Comparison of ENCODE assay signal across 22 cellular contexts in genomic region chr9:120376101-120376500, GRCh38.
A peak's percentile ranks its signal among the peaks of the same experiment; 100 is the strongest.
DNase-seq lines count a peak whose midpoint lies in the region; ATAC-seq, FAIRE-seq and TF ChIP-seq lines count a peak whose summit lies in the region.
"Had no signal": no experiment of that assay in that cellular context is flagged by ENCODE, and none has a peak within 500 bp of the region (broad histone marks: within the 10 kb centered on the region; RNA-seq: fewer than 3 reads in every experiment).

No MANE protein-coding gene starts in this region.

- POLR2A ChIA-PET in IMR-90 (lab: Charles Lee; ENCODE audit: unreplicated experiment), result no interaction called here
- POLR2A ChIA-PET in H1 (lab: Charles Lee; ENCODE audit: partially characterized antibody), result interaction anchor here (0.6 kb wide), 1 partner anchor 9 kb away, joined by 3 read pairs; no protein-coding TSS in a partner anchor

- H3K27me3 ChIP-seq in IMR-90 (ENCODE audit: control insufficient read depth, insufficient read depth, low read length) (no peaks in the 10 kb centered on the region; the same call in 1 of the 2 replicates), H1 (replicated peaks in 1 of 4; ENCODE audit: control insufficient read depth in 3 of 4, extremely low read depth in 1 of 4, insufficient read depth in 3 of 4, low read length in 3 of 4) (no peaks in the 10 kb centered on the region; a peak in 1 of 7 replicates), neuronal stem cell (ENCODE audit: control insufficient read depth in 3 of 3, insufficient read depth in 3 of 3, low read depth in 1 of 3, low read length in 3 of 3) (peaks cover 0 to 2% (median 0%) of the 10 kb centered on the region in 3 experiments)
- H3K27me3 ChIP-seq: BLaER1 had no signal

- H2AK9ac ChIP-seq in IMR-90 (replicated peaks; ENCODE audit: low read depth, low read length, poor library complexity), result no peak overlapping the region

- H3K79me1 ChIP-seq in IMR-90 (ENCODE audit: low read depth in 1 of 2, low read length in 2 of 2), result no peaks in the 10 kb centered on the region
- H3K79me1 ChIP-seq in H1 (ENCODE audit: low read depth, low read length), result no peaks in the 10 kb centered on the region
- H3K79me1 ChIP-seq in neuronal stem cell (ENCODE audit: low read depth, low read length), result no peaks in the 10 kb centered on the region

- no peak for DNase-seq in IMR-90
- DNase-seq in H1 (ENCODE audit: low read depth in 1 of 2, low spot score in 2 of 2), result no peak
- no peak for DNase-seq in neuronal stem cell (ENCODE audit: low spot score)
- no peak for DNase-seq in H54 (ENCODE audit: insufficient read length, low spot score)
- no peak for DNase-seq in stimulated activated naive CD8-positive, alpha-beta T cell treated with anti-CD3 and anti-CD28 coated beads, Interleukin-15, Interleukin-2, amounts not matched to agents 100 U/mL and 50 U/mL, for 24 hours
- DNase-seq: CD4-positive, CD25-positive, alpha-beta regulatory T cell; CD8-positive, alpha-beta T cell; DMS 273 treated with DMSO at 0.1 percent for 48 hours; DMS79; EL; GDM1; H7; HCEC 1CT had no signal

- no TSS peak for BruUV-seq in IMR-90 (replicated peaks; lab: Mats Ljungman, UMichigan)

- dilution Hi-C loops in IMR-90 (cut with HindIII; ENCODE audit: low sequenced_read_pairs, unreplicated experiment), result no loop called here

- H3K18ac ChIP-seq in IMR-90 (ENCODE audit: low read depth, low read length) (no peak overlapping the region), H1 (ENCODE audit: extremely low read depth, low read length) (no peak overlapping the region), neuronal stem cell (ENCODE audit: low read length) (no peak overlapping the region)

- H3K23me2 ChIP-seq in H1 (ENCODE audit: low read depth, low read length), result no peaks in the 10 kb centered on the region

- TF ChIP-seq RAD21 in IMR-90 (IDR thresholded peaks at IDR 0.05; ENCODE audit: low read length), result no peak
- TF ChIP-seq RAD21 in H1 (IDR thresholded peaks at IDR 0.05 in 1 of 2, conservative IDR thresholded peaks at IDR 0.05 in 1 of 2; ENCODE audit: low read depth in 2 of 2, low read length in 2 of 2), result no peak

- 97% methylated on average over 4 of the region's 7 CpGs; no CpG with 5 or more reads in 1 of the 2 experiments for WGBS in IMR-90 (ENCODE audit: extremely low coverage in 2 of 2, insufficient read length in 1 of 2), 2 experiments
- WGBS in H1 (ENCODE audit: extremely low coverage in 1 of 2, insufficient coverage in 1 of 2, insufficient read length in 1 of 2, insufficient replicate concordance in 2 of 2, low coverage in 1 of 2, low lambda C conversion rate in 2 of 2, missing lambda C conversion rate in 1 of 2), 2 experiments, result 87% methylated on average over 7 of the region's 7 CpGs; no CpG with 5 or more reads in 1 of the 2 experiments
- no CpG with 5 or more reads among the region's 7 CpGs for WGBS in neuronal stem cell (ENCODE audit: extremely low coverage in 2 of 2, insufficient read length in 2 of 2, insufficient replicate concordance in 1 of 2), 2 donors

- no peak overlapping the region for H3K56ac ChIP-seq in IMR-90 (ENCODE audit: extremely low read depth, insufficient read depth, low read length)
- no peak overlapping the region for H3K56ac ChIP-seq in H1 (replicated peaks; ENCODE audit: insufficient read length, low read depth, low read length)

- TF ChIP-seq POLR2A in IMR-90 (IDR thresholded peaks at IDR 0.05; ENCODE audit: low read depth, low read length) (no peak), H1 (IDR thresholded peaks at IDR 0.05; ENCODE audit: control extremely low read depth in 1 of 2, low read depth in 2 of 2, low read length in 2 of 2) (no peak), H54 (IDR thresholded peaks at IDR 0.05; ENCODE audit: low read depth, low read length) (no peak)

- TF ChIP-seq CTCF in IMR-90 (conservative IDR thresholded peaks at IDR 0.05; ENCODE audit: low read depth, low read length) (no peak), H1 (IDR thresholded peaks at IDR 0.05; ENCODE audit: control extremely low read depth in 1 of 3, insufficient read depth in 1 of 3, low read depth in 1 of 3, low read length in 3 of 3) (no peak)

- H3K14ac ChIP-seq in IMR-90 (replicated peaks; ENCODE audit: low read depth, low read length) (no peak overlapping the region), H1 (ENCODE audit: insufficient read length) (no peak overlapping the region), neuronal stem cell (ENCODE audit: low read length) (no peak overlapping the region)

- H2BK12ac ChIP-seq in H1 (ENCODE audit: low read depth, low read length) (no peak overlapping the region), neuronal stem cell (ENCODE audit: low read length) (no peak overlapping the region)

- H4K5ac ChIP-seq in IMR-90 (ENCODE audit: low read depth, low read length) (no peak overlapping the region), H1 (ENCODE audit: insufficient read length, low read depth, low read length) (no peak overlapping the region)

- H2BK5ac ChIP-seq in IMR-90 (ENCODE audit: low read depth, low read length, poor library complexity, severe bottlenecking) (no peak overlapping the region), H1 (ENCODE audit: low read depth, low read length) (no peak overlapping the region), neuronal stem cell (ENCODE audit: low read length) (no peak overlapping the region)

- H2AK5ac ChIP-seq in IMR-90 (ENCODE audit: low read depth, low read length) (peak overlapping the region; percentile 80; the same call in 1 of the 2 replicates), H1 (ENCODE audit: low read depth, low read length) (no peak overlapping the region), neuronal stem cell (ENCODE audit: low read depth, low read length) (no peak overlapping the region)

- H3K4me2 ChIP-seq in IMR-90 (ENCODE audit: low read depth, low read length) (no peak overlapping the region), H1 (ENCODE audit: insufficient read depth in 1 of 2, low read depth in 2 of 2, low read length in 2 of 2) (no peak overlapping the region), neuronal stem cell (ENCODE audit: insufficient read depth, low read length, poor library complexity, severe bottlenecking) (no peak overlapping the region)
- H3K4me2 ChIP-seq: BLaER1, GM23338 had no signal

- H2BK120ac ChIP-seq in IMR-90 (ENCODE audit: low read depth, low read length), result no peak overlapping the region
- H2BK120ac ChIP-seq in H1 (replicated peaks; ENCODE audit: low read depth, low read length), result no peak overlapping the region
- H2BK120ac ChIP-seq in neuronal stem cell (ENCODE audit: low read depth, low read length), result no peak overlapping the region

- H3K9ac ChIP-seq in IMR-90 (ENCODE audit: low read depth, low read length) (no peak overlapping the region), H1 (replicated peaks in 1 of 4; ENCODE audit: extremely low read depth in 1 of 4, low read depth in 3 of 4, low read length in 3 of 4) (no peak overlapping the region), neuronal stem cell (ENCODE audit: low read depth, low read length, poor library complexity) (peak overlapping the region; percentile 25)
- H3K9ac ChIP-seq: BLaER1 had no signal

- ATAC-seq in IMR-90 (ENCODE audit: low read depth), result no peak
- no peak for ATAC-seq in GM21529 (IDR thresholded peaks at IDR 0.05; ENCODE audit: unreplicated experiment)
- no peak for ATAC-seq in stimulated activated naive CD8-positive, alpha-beta T cell treated with anti-CD3 and anti-CD28 coated beads, Interleukin-15, Interleukin-2, amounts not matched to agents 100 U/mL and 50 U/mL, for 24 hours
- ATAC-seq: CD8-positive, alpha-beta T cell; GM12878; GM23338 had no signal

- no peaks in the 10 kb centered on the region for H4K20me1 ChIP-seq in IMR-90 (ENCODE audit: insufficient read depth, low read length)
- H4K20me1 ChIP-seq in H1 (replicated peaks in 1 of 2; ENCODE audit: control insufficient read depth in 1 of 2, insufficient read depth in 2 of 2, low read length in 2 of 2), result no peaks in the 10 kb centered on the region
- H4K20me1 ChIP-seq: BLaER1 had no signal

- FAIRE-seq in H1 (lab: Jason Lieb, UNC), result no peak
- no peak for FAIRE-seq in H54 (lab: Jason Lieb, UNC)
- FAIRE-seq: A204.1, D721Med, GM12878, GM19239 had no signal

- no peak overlapping the region for H3K4me3 ChIP-seq in IMR-90 (ENCODE audit: insufficient read depth, low read depth, low read length)
- H3K4me3 ChIP-seq in H1 (ENCODE audit: extremely low read depth in 1 of 4, insufficient read depth in 2 of 4, low read depth in 3 of 4, low read length in 4 of 4), result no peak overlapping the region
- H3K4me3 ChIP-seq in neuronal stem cell (ENCODE audit: low read length in 2 of 2), result no peak overlapping the region
- H3K4me3 ChIP-seq: BLaER1, GM12878, GM23338 had no signal

- in situ Hi-C loops in IMR-90 (cut with MboI; ENCODE audit: low sequenced_read_pairs), result no loop called here

- H3K79me2 ChIP-seq in H1 (ENCODE audit: control insufficient read depth in 1 of 2, insufficient read depth in 2 of 2, low read length in 2 of 2), result no peaks in the 10 kb centered on the region

- no peak for TF ChIP-seq EP300 in H1 (IDR thresholded peaks at IDR 0.05; ENCODE audit: borderline replicate concordance in 1 of 2, low read depth in 2 of 2, low read length in 2 of 2)

- H2BK20ac ChIP-seq in IMR-90 (ENCODE audit: low read depth, low read length), result no peak overlapping the region
- H2BK20ac ChIP-seq in H1 (ENCODE audit: low read length), result no peak overlapping the region

- peaks cover 6% of the 10 kb centered on the region; the same call in 1 of the 2 replicates for H3K9me1 ChIP-seq in IMR-90 (ENCODE audit: insufficient read depth, low read length)

- no peak overlapping the region for H4K91ac ChIP-seq in IMR-90 (ENCODE audit: insufficient read depth, low read depth, low read length)
- H4K91ac ChIP-seq in H1 (replicated peaks; ENCODE audit: insufficient read length, low read length), result no peak overlapping the region
- no peak overlapping the region for H4K91ac ChIP-seq in neuronal stem cell (ENCODE audit: low read depth, low read length, poor library complexity)

- H3K36me3 ChIP-seq in IMR-90 (ENCODE audit: control insufficient read depth, insufficient read depth, low read length), result no peaks in the 10 kb centered on the region
- H3K36me3 ChIP-seq in H1 (ENCODE audit: control insufficient read depth in 2 of 4, insufficient read depth in 4 of 4, low read length in 3 of 4), result no peaks in the 10 kb centered on the region; a peak in 1 of 8 replicates
- no peaks in the 10 kb centered on the region for H3K36me3 ChIP-seq in neuronal stem cell (replicated peaks in 1 of 2; ENCODE audit: control insufficient read depth in 2 of 2, insufficient read depth in 2 of 2, low read length in 2 of 2)
- H3K36me3 ChIP-seq: BLaER1 had no signal

- H3K23ac ChIP-seq in IMR-90 (ENCODE audit: low read depth, low read length), result no peak overlapping the region
- H3K23ac ChIP-seq in H1 (ENCODE audit: insufficient read length), result no peak overlapping the region
- H3K23ac ChIP-seq in neuronal stem cell (ENCODE audit: low read depth, low read length, poor library complexity), result no peak overlapping the region

- H3K4me1 ChIP-seq in IMR-90 (ENCODE audit: control insufficient read depth, insufficient read depth, low read length) (peaks cover 10% of the 10 kb centered on the region), H1 (replicated peaks in 1 of 4; ENCODE audit: control insufficient read depth in 3 of 4, insufficient read depth in 4 of 4, low read length in 3 of 4) (no peaks in the 10 kb centered on the region), neuronal stem cell (ENCODE audit: control insufficient read depth in 2 of 2, insufficient read depth in 1 of 2, low read depth in 1 of 2, low read length in 2 of 2) (no peaks in the 10 kb centered on the region)
- H3K4me1 ChIP-seq: BLaER1 had no signal

- H3K9me3 ChIP-seq in IMR-90 (ENCODE audit: control insufficient read depth, insufficient read depth, low read length) (no peaks in the 10 kb centered on the region; the same call in 1 of the 2 replicates), H1 (ENCODE audit: insufficient read depth in 2 of 2, low read depth in 1 of 2, low read length in 1 of 2) (no peaks in the 10 kb centered on the region), neuronal stem cell (replicated peaks in 1 of 2; ENCODE audit: control insufficient read depth in 2 of 2, insufficient read depth in 1 of 2, low read depth in 1 of 2, low read length in 2 of 2) (peaks cover 9 to 12% of the 10 kb centered on the region in 2 donors)

- no peak overlapping the region for H2AFZ ChIP-seq in IMR-90 (replicated peaks; ENCODE audit: low read length, poor library complexity)
- H2AFZ ChIP-seq in H1 (ENCODE audit: low read length), result no peak overlapping the region
- no peak overlapping the region for H2AFZ ChIP-seq in neuronal stem cell (ENCODE audit: low read length)
- H2AFZ ChIP-seq: GM23338 had no signal

- intact Hi-C loops in IMR-90 (cut with micrococcal nuclease), result no loop called here

- H3K4ac ChIP-seq in IMR-90 (ENCODE audit: low read depth, low read length) (no peak overlapping the region), H1 (replicated peaks; ENCODE audit: insufficient read length, low read depth, low read length) (no peak overlapping the region), neuronal stem cell (ENCODE audit: low read length) (no peak overlapping the region)

- H3K27ac ChIP-seq in IMR-90 (ENCODE audit: insufficient read depth, low read length) (no peak overlapping the region), H1 (ENCODE audit: low read depth, low read length) (no peak overlapping the region), neuronal stem cell (replicated peaks; ENCODE audit: low read length) (no peak overlapping the region)
- H3K27ac ChIP-seq: 22Rv1, BLaER1, C4-2B had no signal

- H2BK15ac ChIP-seq in IMR-90 (ENCODE audit: low read depth, low read length) (0 out of 3 replicates have a peak overlapping the region, but pooled peaks have one; percentile 52), H1 (ENCODE audit: low read length) (no peak overlapping the region), neuronal stem cell (ENCODE audit: low read length) (no peak overlapping the region)

- CTCF ChIA-PET in IMR-90 (lab: Yijun Ruan, JAX), result no interaction called here
- CTCF ChIA-PET in H1 (lab: Charles Lee; ENCODE audit: partially characterized antibody), result interaction anchor here (0.6 to 1.8 kb wide), 4 partner anchors 9 to 111 kb away, joined by 3 to 5 read pairs (median 3); no protein-coding TSS in a partner anchor

- H4K8ac ChIP-seq in IMR-90 (ENCODE audit: low read depth in 2 of 2, low read length in 2 of 2), result no peak overlapping the region
- H4K8ac ChIP-seq in H1 (ENCODE audit: extremely low read depth, insufficient read depth, low read length), result peak overlapping the region; percentile 51; the same call in 1 of the 2 replicates
- H4K8ac ChIP-seq in neuronal stem cell (ENCODE audit: low read depth, low read length), result no peak overlapping the region
